7 cellular contexts compared by ENCODE assay signal in the genomic region with DNA sequence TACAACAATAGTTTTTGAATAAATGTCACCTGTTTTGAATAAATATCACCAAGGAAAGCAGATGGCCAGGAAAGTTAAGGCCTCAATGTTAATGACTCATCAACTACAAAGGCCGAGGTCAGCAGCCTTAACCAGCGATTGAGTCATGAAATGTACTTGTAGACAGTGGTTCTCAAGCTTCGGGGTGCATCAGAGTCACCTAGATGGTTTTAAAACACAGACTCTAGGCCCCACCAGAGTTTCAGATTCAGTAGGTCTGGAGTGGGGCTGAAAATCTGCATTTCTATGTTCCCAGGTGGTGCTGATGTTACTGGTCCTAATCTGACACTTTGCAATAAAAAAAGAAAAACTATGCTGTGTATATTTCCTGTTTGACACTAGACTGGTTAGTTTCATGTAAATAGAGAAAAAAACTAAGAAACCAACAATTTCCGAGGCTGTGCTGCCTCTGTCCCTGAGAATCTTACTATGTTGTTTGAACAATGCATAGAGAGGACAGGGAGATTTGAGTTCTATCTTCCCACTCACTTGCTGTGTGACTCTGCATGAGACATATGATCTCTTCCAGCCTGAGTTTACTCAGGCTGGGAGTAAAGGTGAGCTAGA. TPM values are rescaled to one million over a fixed set of nuclear protein-coding genes. Genes with fewer than 3 reads are reported as not detected.
A peak's percentile ranks its signal among the peaks of the same experiment; 100 is the strongest.
DNase-seq lines count a peak whose midpoint lies in the region; ATAC-seq and TF ChIP-seq lines count a peak whose summit lies in the region.

No MANE protein-coding gene starts in this region.

- H3K36me3 Mint-ChIP-seq in chondrocyte (ENCODE audit: low read depth): no peaks in the 10 kb centered on the region

- peaks cover 33% of the 10 kb centered on the region for H3K4me1 Mint-ChIP-seq in chondrocyte (ENCODE audit: low read depth)

- no peak overlapping the region for H3K9ac ChIP-seq in mucosa of rectum (ENCODE audit: low read depth in 1 of 2, low read length in 2 of 2)

- no peak overlapping the region for H3K4me3 Mint-ChIP-seq in chondrocyte (ENCODE audit: unreplicated experiment)

- peak overlapping the region; percentile 32 to 85 (median 77) for H3K27ac ChIP-seq in adrenal gland
- peak overlapping the region; percentile 42 to 56 for H3K27ac ChIP-seq in mucosa of rectum (ENCODE audit: low read depth in 2 of 2, low read length in 2 of 2)

- TF ChIP-seq CTCF in adrenal gland (IDR thresholded peaks at IDR 0.05) (no peak), chondrocyte (IDR thresholded peaks at IDR 0.05) (no peak)

- no peaks in the 10 kb centered on the region for H3K9me3 Mint-ChIP-seq in chondrocyte (ENCODE audit: low read depth)

- 30 to 46% (median 35%) methylated on average over 4 of the region's 4 CpGs for WGBS in adrenal gland, 4 donors

- no peak for TF ChIP-seq POLR2A in adrenal gland (IDR thresholded peaks at IDR 0.05)

- peak; percentile 90 for DNase-seq in RPMI8226
- peak; percentile 63 to 87 (median 80) for DNase-seq in adrenal gland
- DNase-seq in NCI-H1092 treated with DMSO at 0.1 percent for 48 hours (lab: John Stamatoyannopoulos, UW): no peak
- no peak for DNase-seq in chondrocyte (ENCODE audit: low spot score)

- intact Hi-C loops in adrenal gland (cut with DNase I): no loop called here

- ATAC-seq in GM18870 (IDR thresholded peaks at IDR 0.05; ENCODE audit: unreplicated experiment) (peak; percentile 84), HG02973 (IDR thresholded peaks at IDR 0.05; ENCODE audit: unreplicated experiment) (peak; percentile 77)

- no peak overlapping the region for H3K4me3 ChIP-seq in adrenal gland
- no peak overlapping the region for H3K4me3 ChIP-seq in mucosa of rectum (ENCODE audit: low read length in 2 of 2)

- H3K4me1 ChIP-seq in adrenal gland (replicated peaks in 1 of 2) (peaks cover 38 to 67% of the 10 kb centered on the region in 2 donors), mucosa of rectum (ENCODE audit: control insufficient read depth in 2 of 2, insufficient read depth in 2 of 2, low read length in 2 of 2) (peaks cover 0 to 5% of the 10 kb centered on the region in 2 donors)

- no peaks in the 10 kb centered on the region for H3K36me3 ChIP-seq in adrenal gland (replicated peaks in 1 of 2)
- H3K36me3 ChIP-seq in mucosa of rectum (ENCODE audit: control insufficient read depth in 2 of 2, insufficient read depth in 2 of 2, low read length in 2 of 2): no peaks in the 10 kb centered on the region

- no peaks in the 10 kb centered on the region for H3K9me3 ChIP-seq in adrenal gland (replicated peaks in 1 of 3)
- H3K9me3 ChIP-seq in mucosa of rectum (ENCODE audit: control insufficient read depth in 2 of 2, low read length in 2 of 2): no peaks in the 10 kb centered on the region

- no peak overlapping the region for H3K27ac Mint-ChIP-seq in chondrocyte (ENCODE audit: unreplicated experiment)

- no peaks in the 10 kb centered on the region for H3K27me3 ChIP-seq in adrenal gland
- H3K27me3 ChIP-seq in mucosa of rectum (ENCODE audit: control insufficient read depth in 2 of 2, insufficient read depth in 2 of 2, low read length in 2 of 2): no peaks in the 10 kb centered on the region

- no peaks in the 10 kb centered on the region for H3K27me3 Mint-ChIP-seq in chondrocyte (ENCODE audit: low read depth)

RNA-seq across cellular contexts. Expression of a gene that starts 9.8 kb away (rescaled TPM):
- 10 to 100 TPM; 17.7 to 78.3 (median 46.7) TPM for total RNA-seq in adrenal gland
- 100 to 1,000 TPM in 1 of 3 donors, 10 to 100 TPM in 2; 12.6 to 102 (median 12.7) TPM for polyA plus RNA-seq in adrenal gland
- total RNA-seq in chondrocyte: 16.8 to 18.3 TPM (median 17.5 TPM) in 3 replicates

RNA-seq across cellular contexts. Expression of a gene that starts 39.1 kb away (rescaled TPM):
- total RNA-seq in adrenal gland (10 to 100 TPM; 11.1 to 18.2 (median 13.6) TPM), chondrocyte (9.5 to 12.3 TPM (median 9.6 TPM) in 3 replicates)
- 10 to 100 TPM; 14.5 to 21.6 (median 17.4) TPM for polyA plus RNA-seq in adrenal gland

RNA-seq across cellular contexts. Expression of a gene that starts 39.2 kb away (rescaled TPM):
- total RNA-seq in adrenal gland: 10 to 100 TPM in 6 of 8 donors, 1 to 10 TPM in 2; 9.5 to 19.6 (median 12.3) TPM
- 10 to 100 TPM; 16.2 to 33.8 (median 20.4) TPM for polyA plus RNA-seq in adrenal gland
- total RNA-seq in chondrocyte: 8.1 to 16.9 TPM (median 8.9 TPM) in 3 replicates

Comparison
In these comparisons a context has a peak if more than half of its experiments do, and no peak if none do; other contexts are left out.
1. DNase-seq: peak in RPMI8226 (single experiment) and adrenal gland (7 of 7); none in NCI-H1092 treated with DMSO at 0.1 percent for 48 hours (single experiment) and chondrocyte (single experiment).